ENCODE assay signal across 16 cellular contexts in genomic region chrX:24760601-24761000, GRCh38.
DNase-seq lines count a peak whose midpoint lies in the region; ATAC-seq and TF ChIP-seq lines count a peak whose summit lies in the region.
"Had no signal": no experiment of that assay in that cellular context is flagged by ENCODE, and none has a peak within 500 bp of the region (broad histone marks: within the 10 kb centered on the region; RNA-seq: fewer than 3 reads in every experiment).

No MANE protein-coding gene starts in this region.

- H3K36me3 ChIP-seq in spleen = peaks cover 0 to 23% (median 0%) of the 10 kb centered on the region in 6 donors
- peaks cover 8% of the 10 kb centered on the region for H3K36me3 ChIP-seq in H7 (replicated peaks; ENCODE audit: control insufficient read depth, insufficient read depth, low read length)
- H3K36me3 ChIP-seq: prostate gland, transverse colon had no signal

- TF ChIP-seq CTCF in fibroblast of the aortic adventitia (IDR thresholded peaks at IDR 0.05; ENCODE audit: insufficient read depth, low read length) (no peak), spleen (IDR thresholded peaks at IDR 0.05 in 8 of 11, conservative IDR thresholded peaks at IDR 0.05 in 3 of 11) (no peak)

- H3K27me3 ChIP-seq in spleen (replicated peaks in 1 of 7) (peaks cover 0 to 6% (median 0%) of the 10 kb centered on the region in 7 donors), H7 (ENCODE audit: control insufficient read depth, insufficient read depth, low read length) (no peaks in the 10 kb centered on the region)
- H3K27me3 ChIP-seq: body of pancreas, transverse colon had no signal

- H3K27ac ChIP-seq in spleen = no peak overlapping the region
- H3K27ac ChIP-seq: body of pancreas, prostate gland, transverse colon had no signal

- no peak for ATAC-seq in GM21447 (IDR thresholded peaks at IDR 0.05; ENCODE audit: unreplicated experiment)
- ATAC-seq: body of pancreas, mucosa of descending colon had no signal

- H3K9me3 ChIP-seq in spleen = no peaks in the 10 kb centered on the region
- H3K9me3 ChIP-seq: body of pancreas, mucosa of descending colon, prostate gland, transverse colon had no signal

- 74 to 84% (median 78%) methylated on average over 2 of the region's 2 CpGs for WGBS in spleen, 5 donors

- DNase-seq in Daoy (ENCODE audit: low read depth) (peak; percentile 31), NCI-H460 (ENCODE audit: extremely low read depth, low read depth) (peak; percentile 58), fibroblast of the aortic adventitia (ENCODE audit: low read depth) (peak; percentile 55), skeletal muscle cell (ENCODE audit: low read depth) (peak; percentile 23), spleen (no peak), H7 (no peak)
- DNase-seq: activated CD4-positive, alpha-beta T cell treated with anti-CD3 and anti-CD28 coated beads, Interleukin-2, amount 50 U/mL, for 1 hour; body of pancreas; foreskin melanocyte; H9; mucosa of descending colon; NCI-H2029 treated with DMSO at 0.1 percent for 48 hours; T-helper 9 cell; transverse colon had no signal

- intact Hi-C loops in spleen (cut with DNase I; ENCODE audit: low total_unique reads) = no loop called here

- H3K4me1 ChIP-seq in spleen = no peaks in the 10 kb centered on the region
- H3K4me1 ChIP-seq: body of pancreas, prostate gland, transverse colon had no signal

- no peak overlapping the region for H3K4me3 ChIP-seq in fibroblast of the aortic adventitia (ENCODE audit: low read depth, low read length)
- no peak overlapping the region for H3K4me3 ChIP-seq in skeletal muscle cell (ENCODE audit: low read depth, low read length)
- H3K4me3 ChIP-seq in spleen = no peak overlapping the region
- H3K4me3 ChIP-seq in H7 (ENCODE audit: insufficient read depth, low read depth, low read length) = no peak overlapping the region
- H3K4me3 ChIP-seq: body of pancreas, mucosa of descending colon, prostate gland, transverse colon had no signal

- TF ChIP-seq POLR2A in spleen (IDR thresholded peaks at IDR 0.05) = no peak

Comparison
In these comparisons a context has a peak if more than half of its experiments do, and no peak if none do; other contexts are left out.
1. DNase-seq: peak in Daoy (single experiment), NCI-H460 (single experiment), fibroblast of the aortic adventitia (single experiment) and skeletal muscle cell (single experiment); none in spleen (single experiment) and H7 (single experiment).